Comparison of ENCODE assay signal across 10 cellular contexts in the genomic region with DNA sequence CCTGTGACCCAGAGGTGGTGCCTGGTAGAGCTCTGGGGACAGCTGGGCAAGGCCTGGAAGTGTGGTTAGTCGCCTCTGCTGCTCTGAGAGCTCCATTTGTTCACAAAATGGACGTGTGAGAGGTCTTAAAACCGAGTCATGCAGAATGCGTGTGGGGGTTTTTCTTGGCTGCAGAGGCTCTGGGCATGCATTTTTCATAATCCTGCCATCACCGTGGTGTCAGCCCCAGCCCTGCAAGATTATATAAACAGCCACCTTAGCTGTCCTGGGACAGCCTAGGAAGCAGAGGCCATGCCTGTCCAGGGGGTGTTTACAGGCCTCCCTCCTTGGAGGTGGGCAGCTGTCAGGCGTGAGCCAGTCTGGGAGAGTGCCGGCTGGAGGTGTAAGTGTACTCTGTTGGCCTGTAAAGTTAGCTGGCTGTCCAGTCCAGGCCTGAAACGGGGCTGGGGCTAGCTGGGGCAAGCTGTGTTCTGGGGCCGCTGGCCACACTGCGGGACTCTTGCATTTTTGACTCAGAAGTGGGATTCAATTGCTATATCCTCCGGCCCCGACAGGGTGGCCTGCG. TPM values are rescaled to one million over a fixed set of nuclear protein-coding genes. Genes with fewer than 3 reads are reported as not detected.
DNase-seq lines count a peak whose midpoint lies in the region; ATAC-seq and TF ChIP-seq lines count a peak whose summit lies in the region.
"Had no signal": no experiment of that assay in that cellular context is flagged by ENCODE, and none has a peak within 500 bp of the region (broad histone marks: within the 10 kb centered on the region; RNA-seq: fewer than 3 reads in every experiment).

No MANE protein-coding gene starts in this region.

- no peak overlapping the region for H2AFZ ChIP-seq in GM23338

- H3K18ac ChIP-seq in mesendoderm (ENCODE audit: low read length) = no peak overlapping the region

- no peaks in the 10 kb centered on the region for H3K36me3 ChIP-seq in GM23338 (ENCODE audit: insufficient read depth)
- H3K36me3 ChIP-seq in SK-N-MC (ENCODE audit: insufficient read depth, low read length) = no peaks in the 10 kb centered on the region
- no peaks in the 10 kb centered on the region for H3K36me3 ChIP-seq in left ventricle myocardium inferior
- H3K36me3 ChIP-seq in mesendoderm (ENCODE audit: control insufficient read depth, insufficient read depth, low read length) = no peaks in the 10 kb centered on the region

- H3K4me2 ChIP-seq in GM23338 (peak overlapping the region; percentile 89), mesendoderm (ENCODE audit: low read length) (no peak overlapping the region)

- no peak overlapping the region for H4K5ac ChIP-seq in mesendoderm (ENCODE audit: low read length)

- no peaks in the 10 kb centered on the region for H3K9me3 ChIP-seq in SK-N-MC (ENCODE audit: low read depth, low read length)
- H3K9me3 ChIP-seq in left ventricle myocardium inferior (replicated peaks) = no peaks in the 10 kb centered on the region

- peaks cover 40% of the 10 kb centered on the region for H3K4me1 Mint-ChIP-seq in GM23338
- peaks cover 36% of the 10 kb centered on the region for H3K4me1 Mint-ChIP-seq in progenitor cell of endocrine pancreas (ENCODE audit: low read depth)

- H3K79me2 ChIP-seq in GM23338 (replicated peaks; ENCODE audit: insufficient read depth) = peaks cover 50% of the 10 kb centered on the region
- no peaks in the 10 kb centered on the region for H3K79me2 ChIP-seq in mesendoderm (ENCODE audit: control insufficient read depth, insufficient read depth, low read length)

- H4K20me1 ChIP-seq in GM23338 (replicated peaks; ENCODE audit: insufficient read depth) = peaks cover 12% of the 10 kb centered on the region

- no CpG with 5 or more reads among the region's 13 CpGs for WGBS in mesendoderm (ENCODE audit: extremely low coverage, insufficient coverage, low lambda C conversion rate)

- intact Hi-C loops in left ventricle myocardium inferior (cut with micrococcal nuclease) = no loop called here

- H3K9me3 Mint-ChIP-seq in GM23338 = no peaks in the 10 kb centered on the region; the same call in 2 of the 3 replicates
- no peaks in the 10 kb centered on the region for H3K9me3 Mint-ChIP-seq in progenitor cell of endocrine pancreas (ENCODE audit: low read depth)
- H3K9me3 Mint-ChIP-seq: activated CD8-positive, alpha-beta T cell treated with anti-CD3 and anti-CD28 coated beads for 36 hours had no signal

- no peak for DNase-seq in GM23338 (ENCODE audit: low spot score)
- DNase-seq in SK-N-MC (ENCODE audit: low read depth, low spot score) = no peak
- no peak for DNase-seq in left ventricle myocardium inferior
- DNase-seq in progenitor cell of endocrine pancreas (ENCODE audit: low spot score, unreplicated experiment) = no peak
- no peak for DNase-seq in mesendoderm
- no peak for DNase-seq in NOMO-1 (lab: John Stamatoyannopoulos, UW; ENCODE audit: unreplicated experiment in 2 of 2)
- no peak for DNase-seq in NCI-H2196 (lab: John Stamatoyannopoulos, UW; ENCODE audit: unreplicated experiment)
- DNase-seq: activated CD8-positive, alpha-beta T cell treated with anti-CD3 and anti-CD28 coated beads for 36 hours had no signal

- no peak overlapping the region for H3K56ac ChIP-seq in mesendoderm (ENCODE audit: low read length)

- H3K4me3 ChIP-seq in GM23338 = peak overlapping the region; percentile 74
- H3K4me3 ChIP-seq in SK-N-MC = 0 out of 2 replicates have a peak overlapping the region, but pooled peaks have one; percentile 11
- H3K4me3 ChIP-seq in left ventricle myocardium inferior = peak overlapping the region; percentile 76
- H3K4me3 ChIP-seq in mesendoderm (ENCODE audit: low read length) = no peak overlapping the region

- no peaks in the 10 kb centered on the region for H3K9me2 ChIP-seq in GM23338 (ENCODE audit: insufficient read depth)

- no peak overlapping the region for H2BK5ac ChIP-seq in mesendoderm (ENCODE audit: low read length)

- H3K4me1 ChIP-seq in GM23338 (ENCODE audit: insufficient read depth) (peaks cover 12% of the 10 kb centered on the region; the same call in 1 of the 2 replicates), left ventricle myocardium inferior (peaks cover 72% of the 10 kb centered on the region), mesendoderm (ENCODE audit: control insufficient read depth, low read depth, low read length) (no peaks in the 10 kb centered on the region)

- no peak overlapping the region for H3K23ac ChIP-seq in mesendoderm (ENCODE audit: low read length)

- no peak overlapping the region for H3K4ac ChIP-seq in mesendoderm (ENCODE audit: low read depth, low read length)

- TF ChIP-seq CTCF in GM23338 (conservative IDR thresholded peaks at IDR 0.05; ENCODE audit: low read depth in 2 of 2) (no peak), left ventricle myocardium inferior (IDR thresholded peaks at IDR 0.05; ENCODE audit: borderline replicate concordance) (no peak), progenitor cell of endocrine pancreas (IDR thresholded peaks at IDR 0.05; ENCODE audit: unreplicated experiment) (no peak)

- H3K9ac ChIP-seq in SK-N-MC (ENCODE audit: insufficient read length) = peak overlapping the region; percentile 12
- H3K9ac ChIP-seq in mesendoderm (ENCODE audit: low read length) = no peak overlapping the region

- H3K27ac ChIP-seq in GM23338 (ENCODE audit: low read depth) (no peak overlapping the region), SK-N-MC (no peak overlapping the region), left ventricle myocardium inferior (replicated peaks) (peak overlapping the region; percentile 92), mesendoderm (ENCODE audit: low read depth, low read length) (no peak overlapping the region)

- H3K27ac Mint-ChIP-seq in GM23338 (no peak overlapping the region), progenitor cell of endocrine pancreas (peak overlapping the region; percentile 74)
- H3K27ac Mint-ChIP-seq: activated CD8-positive, alpha-beta T cell treated with anti-CD3 and anti-CD28 coated beads for 36 hours had no signal

- H2AK5ac ChIP-seq in mesendoderm (ENCODE audit: low read length) = no peak overlapping the region

- H3K79me1 ChIP-seq in mesendoderm (ENCODE audit: low read length) = no peaks in the 10 kb centered on the region

- H3K36me3 Mint-ChIP-seq in GM23338 (ENCODE audit: low read depth) = peaks cover 4% of the 10 kb centered on the region; the same call in 1 of the 3 replicates
- H3K36me3 Mint-ChIP-seq in progenitor cell of endocrine pancreas (ENCODE audit: insufficient read depth) = peaks cover 7% of the 10 kb centered on the region

- no peak for ATAC-seq in GM23338
- no peak for ATAC-seq in HG02623 (IDR thresholded peaks at IDR 0.05; ENCODE audit: unreplicated experiment)
- ATAC-seq: activated CD8-positive, alpha-beta T cell treated with anti-CD3 and anti-CD28 coated beads for 36 hours had no signal

- H2BK120ac ChIP-seq in mesendoderm (ENCODE audit: low read depth, low read length) = no peak overlapping the region

- peaks cover 18% of the 10 kb centered on the region for H3K27me3 Mint-ChIP-seq in GM23338 (ENCODE audit: insufficient read depth, low read depth, poor library complexity)
- peaks cover 13% of the 10 kb centered on the region for H3K27me3 Mint-ChIP-seq in progenitor cell of endocrine pancreas

- H4K8ac ChIP-seq in mesendoderm (ENCODE audit: low read depth, low read length) = no peak overlapping the region

- peaks cover 29% of the 10 kb centered on the region for H3K27me3 ChIP-seq in GM23338 (ENCODE audit: insufficient read depth)
- H3K27me3 ChIP-seq in left ventricle myocardium inferior (ENCODE audit: low read depth) = peaks cover 54% of the 10 kb centered on the region
- H3K27me3 ChIP-seq in mesendoderm (ENCODE audit: insufficient read depth, low read length, poor library complexity) = peaks cover 2% of the 10 kb centered on the region

- H3K4me3 Mint-ChIP-seq in GM23338 (peak overlapping the region; percentile 69), progenitor cell of endocrine pancreas (ENCODE audit: low read depth) (peak overlapping the region; percentile 83)

- H3F3A ChIP-seq in GM23338 (replicated peaks; ENCODE audit: low read depth) = no peaks in the 10 kb centered on the region

- no peak overlapping the region for H2BK15ac ChIP-seq in mesendoderm (replicated peaks; ENCODE audit: low read depth)

TF ChIP-seq in GM23338, 12 proteins besides CTCF, POLR2A, EP300 and RAD21:
- TF ChIP-seq POLR2AphosphoS5 (IDR thresholded peaks at IDR 0.05; ENCODE audit: low read depth) (no peak), ZNF331 (CRISPR knock-in tag; IDR thresholded peaks at IDR 0.05; ENCODE audit: low read depth) (no peak), EZH2 (IDR thresholded peaks at IDR 0.05; ENCODE audit: low read depth, unreplicated experiment) (no peak)
TF ChIP-seq in GM23338: peak in this region for 0.

RNA-seq across cellular contexts. Expression of a gene that starts 2.3 kb away (rescaled TPM):
- total RNA-seq in GM23338 (2014; rRNA removed; shearing (Covaris generic)) = 93.4 and 102 TPM in 2 replicates
- polyA plus RNA-seq in GM23338 (2016; fragmentation: Nextera tagmentation; extraction: Ambion mirVana) = 56.4 and 61.7 TPM in 2 replicates
- total RNA-seq in left ventricle myocardium inferior = 218 TPM
- 302 and 345 TPM in 2 replicates for total RNA-seq in progenitor cell of endocrine pancreas
- 21.9 TPM for polyA plus RNA-seq in mesendoderm (2013, experiment 1 of 2)
- polyA plus RNA-seq in mesendoderm (2013, experiment 2 of 2) = 21.3 TPM
- total RNA-seq: pulmonary artery endothelial cell had no signal

RNA-seq across cellular contexts. Expression of a gene that starts 52.2 kb away (rescaled TPM):
- total RNA-seq in GM23338 (2014; rRNA removed; shearing (Covaris generic)) = 31.2 and 39.7 TPM in 2 replicates
- 33.3 and 36.3 TPM in 2 replicates for polyA plus RNA-seq in GM23338 (2016; fragmentation: Nextera tagmentation; extraction: Ambion mirVana)
- total RNA-seq in left ventricle myocardium inferior (53.7 TPM), progenitor cell of endocrine pancreas (38.1 and 39.5 TPM in 2 replicates)
- polyA plus RNA-seq in mesendoderm (2013, experiment 1 of 2) = 16.0 TPM
- 17.4 TPM for polyA plus RNA-seq in mesendoderm (2013, experiment 2 of 2)
